1 cellular context compared by ENCODE assay signal in the genomic region with DNA sequence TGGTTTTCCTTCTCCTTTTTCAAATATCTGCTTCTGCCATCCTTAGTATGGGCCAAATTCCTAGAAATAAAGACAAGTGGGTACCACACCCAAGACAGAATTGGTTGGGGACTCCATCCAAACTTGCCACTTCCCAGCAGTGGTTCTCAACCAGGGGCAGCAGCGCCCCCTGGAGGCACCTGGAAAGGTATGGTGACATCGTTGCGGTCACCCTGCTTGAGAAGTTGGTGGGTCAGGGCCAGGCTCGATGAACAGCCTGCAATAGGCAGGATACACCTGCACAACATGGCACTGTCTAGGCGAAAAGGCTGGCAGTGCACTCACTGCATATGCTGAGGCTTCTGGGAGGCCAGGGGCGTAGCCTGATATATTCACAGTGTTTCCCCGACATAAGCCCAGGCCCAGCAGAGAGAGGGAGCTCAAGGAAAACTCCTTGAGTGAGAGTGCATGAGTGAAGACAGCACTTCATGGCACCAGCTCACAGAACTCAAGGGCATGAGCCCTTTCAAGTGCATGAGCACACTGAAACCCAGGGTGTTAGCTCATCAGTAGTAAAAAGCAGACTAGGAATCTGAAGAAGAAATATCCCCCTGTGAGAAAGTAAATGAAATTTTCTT.
TF ChIP-seq lines count a peak whose summit lies in the region.

No MANE protein-coding gene starts in this region.

TF ChIP-seq in HepG2, 621 proteins besides CTCF, POLR2A, EP300 and RAD21 (continued from another document and continues in another):
- no peak for TF ChIP-seq ZBTB34 (CRISPR knock-in tag; IDR thresholded peaks at IDR 0.05)
- TF ChIP-seq NONO (IDR thresholded peaks at IDR 0.05), result no peak
- 0 out of 2 replicates have a peak, but pooled peaks have one; percentile 23 for TF ChIP-seq NONO (CRISPR knock-in tag; conservative IDR thresholded peaks at IDR 0.05)
- TF ChIP-seq ZNF704 (CRISPR knock-in tag; IDR thresholded peaks at IDR 0.05; ENCODE audit: borderline replicate concordance), result no peak
- peak; percentile 70; the same call in 1 of the 2 replicates for TF ChIP-seq KDM2A (CRISPR knock-in tag; IDR thresholded peaks at IDR 0.05; ENCODE audit: borderline replicate concordance, low read depth)
- TF ChIP-seq DBP (CRISPR knock-in tag; IDR thresholded peaks at IDR 0.05; ENCODE audit: not compliant biosample characterization), result peak; percentile 33
- no peak for TF ChIP-seq BRF2 (CRISPR knock-in tag; IDR thresholded peaks at IDR 0.05)
- TF ChIP-seq ELF1 (CRISPR knock-in tag; IDR thresholded peaks at IDR 0.05), result 0 out of 2 replicates have a peak, but pooled peaks have one; percentile 6
- TF ChIP-seq ZNF660 (CRISPR knock-in tag; IDR thresholded peaks at IDR 0.05; ENCODE audit: borderline replicate concordance, low read depth), result no peak
- 0 out of 2 replicates have a peak, but pooled peaks have one; percentile 27 for TF ChIP-seq MEIS2 (CRISPR knock-in tag; IDR thresholded peaks at IDR 0.05)
- TF ChIP-seq, protein P1, sequence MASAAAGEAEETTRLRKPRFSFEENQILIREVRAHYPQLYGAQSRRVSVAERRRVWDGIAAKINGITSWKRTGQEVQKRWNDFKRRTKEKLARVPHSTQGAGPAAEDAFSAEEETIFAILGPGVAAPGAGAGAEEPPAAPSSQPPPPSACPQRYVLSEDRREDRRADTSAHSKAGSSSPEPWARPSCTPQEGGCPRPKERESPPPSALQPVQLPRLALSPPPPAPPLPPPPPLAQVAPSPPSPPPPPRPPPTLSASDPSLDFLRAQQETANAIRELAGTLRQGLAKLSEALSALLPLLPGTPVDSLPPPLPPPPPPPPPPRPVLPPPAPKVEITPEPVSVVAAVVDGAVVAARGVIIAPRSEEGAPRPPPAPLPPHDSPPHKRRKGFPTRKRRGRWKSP (CRISPR knock-in tag; IDR thresholded peaks at IDR 0.05), result no peak
- TF ChIP-seq STAG1 (CRISPR knock-in tag; IDR thresholded peaks at IDR 0.05), result peak; percentile 84
- no peak for TF ChIP-seq TCF7L2 (IDR thresholded peaks at IDR 0.05; ENCODE audit: low read depth, low read length)
- no peak for TF ChIP-seq ZNF720 (CRISPR knock-in tag; IDR thresholded peaks at IDR 0.05)
- no peak for TF ChIP-seq ZMAT5 (CRISPR knock-in tag; IDR thresholded peaks at IDR 0.05; ENCODE audit: borderline replicate concordance, low read depth)
- no peak for TF ChIP-seq FOXM1 (CRISPR knock-in tag; IDR thresholded peaks at IDR 0.05)
- no peak for TF ChIP-seq ZNF549 (CRISPR knock-in tag; IDR thresholded peaks at IDR 0.05)
- 0 out of 2 replicates have a peak, but pooled peaks have one; percentile 25 for TF ChIP-seq ZNF740 (CRISPR knock-in tag; IDR thresholded peaks at IDR 0.05)
- TF ChIP-seq HNRNPUL1 (IDR thresholded peaks at IDR 0.05; ENCODE audit: low read depth, low read length), result no peak
- no peak for TF ChIP-seq RFXAP (CRISPR knock-in tag; IDR thresholded peaks at IDR 0.05; ENCODE audit: borderline replicate concordance)
- no peak for TF ChIP-seq CBX1 (IDR thresholded peaks at IDR 0.05; ENCODE audit: low read depth)
- no peak for TF ChIP-seq ZNF296 (CRISPR knock-in tag; conservative IDR thresholded peaks at IDR 0.05)
- no peak for TF ChIP-seq ZBTB26 (CRISPR knock-in tag; IDR thresholded peaks at IDR 0.05; ENCODE audit: borderline replicate concordance)
- TF ChIP-seq POGK (CRISPR knock-in tag; conservative IDR thresholded peaks at IDR 0.05), result 0 out of 2 replicates have a peak, but pooled peaks have one; percentile 28
- TF ChIP-seq MYC (CRISPR knock-in tag; IDR thresholded peaks at IDR 0.05; ENCODE audit: borderline replicate concordance), result 0 out of 2 replicates have a peak, but pooled peaks have one; percentile 23
- no peak for TF ChIP-seq RNF219 (CRISPR knock-in tag; IDR thresholded peaks at IDR 0.05)
- TF ChIP-seq ZNF230 (CRISPR knock-in tag; IDR thresholded peaks at IDR 0.05), result no peak
- 0 out of 4 replicates have a peak, but pooled peaks of 1 of the 2 experiments have one; percentile 27 for TF ChIP-seq HMGXB4 (CRISPR knock-in tag; IDR thresholded peaks at IDR 0.05; ENCODE audit: borderline replicate concordance in 1 of 2, low read depth in 1 of 2)
- TF ChIP-seq GTF2F1 (IDR thresholded peaks at IDR 0.05; ENCODE audit: low read length), result no peak
- TF ChIP-seq ZNF547 (CRISPR knock-in tag; IDR thresholded peaks at IDR 0.05), result 0 out of 2 replicates have a peak, but pooled peaks have one; percentile 18
- no peak for TF ChIP-seq MIER3 (CRISPR knock-in tag; IDR thresholded peaks at IDR 0.05; ENCODE audit: borderline replicate concordance)
- no peak for TF ChIP-seq ZBTB1 (CRISPR knock-in tag; IDR thresholded peaks at IDR 0.05; ENCODE audit: borderline replicate concordance)
- peak; percentile 73; the same call in 1 of the 2 replicates for TF ChIP-seq CBFB (CRISPR knock-in tag; IDR thresholded peaks at IDR 0.05)
- TF ChIP-seq ZNF724P (CRISPR knock-in tag; IDR thresholded peaks at IDR 0.05; ENCODE audit: borderline replicate concordance), result no peak
- TF ChIP-seq, protein P2, sequence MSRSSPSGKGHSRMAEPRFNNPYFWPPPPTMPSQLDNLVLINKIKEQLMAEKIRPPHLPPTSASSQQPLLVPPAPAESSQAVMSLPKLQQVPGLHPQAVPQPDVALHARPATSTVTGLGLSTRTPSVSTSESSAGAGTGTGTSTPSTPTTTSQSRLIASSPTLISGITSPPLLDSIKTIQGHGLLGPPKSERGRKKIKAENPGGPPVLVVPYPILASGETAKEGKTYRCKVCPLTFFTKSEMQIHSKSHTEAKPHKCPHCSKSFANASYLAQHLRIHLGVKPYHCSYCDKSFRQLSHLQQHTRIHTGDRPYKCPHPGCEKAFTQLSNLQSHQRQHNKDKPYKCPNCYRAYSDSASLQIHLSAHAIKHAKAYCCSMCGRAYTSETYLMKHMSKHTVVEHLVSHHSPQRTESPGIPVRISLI (CRISPR knock-in tag; IDR thresholded peaks at IDR 0.05; ENCODE audit: borderline replicate concordance), result no peak
- no peak for TF ChIP-seq ATF3 (CRISPR knock-in tag; IDR thresholded peaks at IDR 0.05)
- TF ChIP-seq HNRNPK (IDR thresholded peaks at IDR 0.05; ENCODE audit: low read depth, low read length, poor library complexity, severe bottlenecking), result no peak
- no peak for TF ChIP-seq TCF12 (IDR thresholded peaks at IDR 0.05)
- no peak for TF ChIP-seq TCF12 (CRISPR knock-in tag; IDR thresholded peaks at IDR 0.05)
- TF ChIP-seq ZFP36 (IDR thresholded peaks at IDR 0.05; ENCODE audit: borderline replicate concordance, low read depth, low read length, partially characterized antibody), result no peak
- TF ChIP-seq ZNF605 (CRISPR knock-in tag; IDR thresholded peaks at IDR 0.05), result peak; percentile 36; the same call in 1 of the 2 replicates
- no peak for TF ChIP-seq HDAC2 (CRISPR knock-in tag; IDR thresholded peaks at IDR 0.05)
- TF ChIP-seq TEAD3 (CRISPR knock-in tag; optimal IDR thresholded peaks at IDR 0.05; ENCODE audit: borderline replicate concordance), result peak; percentile 30
- 0 out of 2 replicates have a peak, but pooled peaks have one; percentile 60 for TF ChIP-seq ZNF780A (CRISPR knock-in tag; IDR thresholded peaks at IDR 0.05)
- TF ChIP-seq ZSCAN25 (CRISPR knock-in tag; IDR thresholded peaks at IDR 0.05), result no peak
- TF ChIP-seq CEBPB (IDR thresholded peaks at IDR 0.05; ENCODE audit: borderline replicate concordance, low read depth, low read length), result peak; percentile 57; the same call in 1 of the 2 replicates
- peak; percentile 66; the same call in 1 of the 2 replicates for TF ChIP-seq TMF1 (CRISPR knock-in tag; IDR thresholded peaks at IDR 0.05; ENCODE audit: low read depth)
- no peak for TF ChIP-seq ZNF891 (CRISPR knock-in tag; IDR thresholded peaks at IDR 0.05)
